ENCODE assay signal across 17 cellular contexts in genomic region chr11:79242616-79243015, GRCh38.
DNase-seq lines count a peak whose midpoint lies in the region; ATAC-seq and TF ChIP-seq lines count a peak whose summit lies in the region.
"Had no signal": no experiment of that assay in that cellular context is flagged by ENCODE, and none has a peak within 500 bp of the region (broad histone marks: within the 10 kb centered on the region; RNA-seq: fewer than 3 reads in every experiment).

No MANE protein-coding gene starts in this region.

- H3K27ac ChIP-seq in H9 (ENCODE audit: insufficient read length, low read depth, low read length), result no peak overlapping the region

- WGBS in H9 (ENCODE audit: extremely low coverage, insufficient read length, low lambda C conversion rate), result no CpG with 5 or more reads among the region's 3 CpGs

- peaks cover 8 to 26% of the 10 kb centered on the region in 2 experiments for H3K4me1 Mint-ChIP-seq in H9
- peaks cover 68% of the 10 kb centered on the region for H3K4me1 Mint-ChIP-seq in nephron

- no peak overlapping the region for H3K56ac ChIP-seq in H9 (ENCODE audit: insufficient read length, low read depth, low read length)

- H3K79me2 ChIP-seq in H9 (ENCODE audit: insufficient read depth, low read length), result no peaks in the 10 kb centered on the region

- H3K4me3 Mint-ChIP-seq in H9 (no peak overlapping the region), nephron (no peak overlapping the region)

- H4K8ac ChIP-seq in H9 (replicated peaks; ENCODE audit: insufficient read length, low read depth, low read length), result no peak overlapping the region

- no peaks in the 10 kb centered on the region; the same call in 1 of the 2 replicates for H3K27me3 Mint-ChIP-seq in H9 (ENCODE audit: low read depth)
- no peaks in the 10 kb centered on the region for H3K27me3 Mint-ChIP-seq in nephron (ENCODE audit: low read depth)

- H3T11ph ChIP-seq in H9 (ENCODE audit: low read length), result no peak overlapping the region

- H2BK5ac ChIP-seq in H9 (ENCODE audit: insufficient read length, low read length), result no peak overlapping the region

- no peak overlapping the region for H4K5ac ChIP-seq in H9 (ENCODE audit: insufficient read length, low read depth, low read length)

- H2BK120ac ChIP-seq in H9 (ENCODE audit: low read depth, low read length, poor library complexity, severe bottlenecking), result no peak overlapping the region

- H2BK20ac ChIP-seq in H9 (ENCODE audit: low read depth, low read length, poor library complexity, severe bottlenecking), result no peak overlapping the region

- no peak overlapping the region for H2AFZ ChIP-seq in H9 (ENCODE audit: low read length)

- no peak for ATAC-seq in HG03135 (IDR thresholded peaks at IDR 0.05; ENCODE audit: unreplicated experiment)
- ATAC-seq in GM18873 (IDR thresholded peaks at IDR 0.05; ENCODE audit: low FRiP score, unreplicated experiment), result no peak
- ATAC-seq: GM12878, HepG2 had no signal

- no peak overlapping the region for H3K23ac ChIP-seq in H9 (ENCODE audit: insufficient read length, low read depth, low read length)

- H3K4me1 ChIP-seq in H9 (ENCODE audit: insufficient read depth, low read length), result no peaks in the 10 kb centered on the region

- no peaks in the 10 kb centered on the region for H3K79me1 ChIP-seq in H9 (ENCODE audit: insufficient read depth, low read depth, low read length, poor library complexity, severe bottlenecking)

- no peaks in the 10 kb centered on the region for H3K9me3 ChIP-seq in H9 (ENCODE audit: control insufficient read depth, low read depth, low read length)

- no peaks in the 10 kb centered on the region for H3K23me2 ChIP-seq in H9 (ENCODE audit: insufficient read length, low read depth, low read length, poor library complexity, severe bottlenecking)

- H3K4me2 ChIP-seq in H9 (ENCODE audit: insufficient read depth, insufficient read length, low read length), result no peak overlapping the region

- H4K91ac ChIP-seq in H9 (ENCODE audit: insufficient read length, low read depth, low read length), result no peak overlapping the region

- no peak overlapping the region for H3K9ac ChIP-seq in H9 (ENCODE audit: extremely low read depth, insufficient read length, low read length)

- no peak overlapping the region for H2AK5ac ChIP-seq in H9 (ENCODE audit: insufficient read length, low read length)

- H3K27me3 ChIP-seq in H9 (ENCODE audit: insufficient read depth, low read length), result no peaks in the 10 kb centered on the region

- H3K36me3 Mint-ChIP-seq in H9 (ENCODE audit: insufficient read depth in 1 of 3, low read depth in 3 of 3) (no peaks in the 10 kb centered on the region), nephron (ENCODE audit: low read depth) (no peaks in the 10 kb centered on the region)

- no peak overlapping the region for H3K18ac ChIP-seq in H9 (ENCODE audit: insufficient read length, low read depth, low read length)

- H3K14ac ChIP-seq in H9 (ENCODE audit: insufficient read depth, low read length), result peak overlapping the region; percentile 57; the same call in 1 of the 2 replicates

- H4K20me1 ChIP-seq in H9 (ENCODE audit: control insufficient read depth, insufficient read depth, insufficient read length), result no peaks in the 10 kb centered on the region

- H2BK15ac ChIP-seq in H9 (ENCODE audit: low read depth, low read length), result no peak overlapping the region

- H3K9me3 Mint-ChIP-seq in H9 (no peaks in the 10 kb centered on the region; a peak in 1 of 5 replicates), nephron (no peaks in the 10 kb centered on the region)

- no peak overlapping the region for H3K27ac Mint-ChIP-seq in H9
- H3K27ac Mint-ChIP-seq in nephron, result peak overlapping the region; percentile 79 to 97 (median 96)

- no peak overlapping the region for H2BK12ac ChIP-seq in H9 (ENCODE audit: insufficient read length, low read depth, low read length)

- TF ChIP-seq CTCF in H9 (conservative IDR thresholded peaks at IDR 0.05), result no peak
- TF ChIP-seq CTCF in nephron (IDR thresholded peaks at IDR 0.05; ENCODE audit: unreplicated experiment in 3 of 3), result no peak

- DNase-seq in H9, result no peak
- DNase-seq in brain pericyte (ENCODE audit: low read depth, low spot score), result peak; percentile 49
- no peak for DNase-seq in activated T-cell treated with anti-CD3 and anti-CD28 coated beads, Interleukin-2, amount 50 U/mL, for 1 hour
- no peak for DNase-seq in DMS114 treated with DMSO at 0.1 percent for 48 hours (lab: John Stamatoyannopoulos, UW; ENCODE audit: unreplicated experiment)
- DNase-seq: DND-41, GDM1, NCI-H1048, NCI-H1436 treated with DMSO at 0.1 percent for 48 hours, NCI-H2029 treated with DMSO at 0.1 percent for 48 hours, NCI-H2171 treated with DMSO at 0.1 percent for 48 hours, NCI-H774, RPMI8226 had no signal

- H3K4ac ChIP-seq in H9 (ENCODE audit: low read depth, low read length), result no peak overlapping the region

Comparison
In these comparisons a context has a peak if more than half of its experiments do, and no peak if none do; other contexts are left out.
1. H3K27ac Mint-ChIP-seq: peak in nephron (3 of 3); none in H9 (0 of 3).